In the genomic region with DNA sequence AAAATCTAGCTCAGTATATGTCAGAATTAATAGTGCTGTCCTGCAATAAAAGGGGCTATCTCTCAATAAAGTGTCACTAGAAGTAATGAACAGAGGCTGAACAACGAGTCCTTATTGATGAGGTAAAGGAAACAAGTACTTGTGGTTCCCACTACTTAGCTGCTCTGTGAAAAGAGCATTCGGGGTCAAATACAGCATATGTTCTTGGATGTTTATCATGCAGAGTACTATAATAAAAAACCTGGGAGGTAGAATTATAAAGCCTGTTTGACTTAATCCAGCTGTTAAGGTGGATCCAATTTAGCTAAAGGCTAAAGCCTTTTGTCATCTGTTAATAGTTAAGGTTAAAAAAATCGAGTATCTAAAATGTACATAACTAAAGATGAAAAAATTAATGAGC, we compare ENCODE assay signal across 12 cellular contexts.
"Had no signal": no experiment of that assay in that cellular context is flagged by ENCODE, and none has a peak within 500 bp of the region (broad histone marks: within the 10 kb centered on the region; RNA-seq: fewer than 3 reads in every experiment).

No MANE protein-coding gene starts in this region.

- DNase-seq: activated B cell treated with CpG ODN at 0.5 μM for 24 hours; activated CD4-positive, alpha-beta T cell treated with anti-CD3 and anti-CD28 coated beads for 36 hours; activated CD4-positive, alpha-beta T cell treated with anti-CD3 and anti-CD28 coated beads, Interleukin-2, amount 50 U/mL, for 4 hours; activated effector memory CD4-positive, alpha-beta T cell treated with anti-CD3 and anti-CD28 coated beads, Interleukin-2, amount 50 U/mL, for 16 hours; aorta; foreskin keratinocyte; naive thymus-derived CD4-positive, alpha-beta T cell; retina; stimulated activated naive CD8-positive, alpha-beta T cell treated with anti-CD3 and anti-CD28 coated beads, Interleukin-15, amount 100 ng/mL, for 72 hours; T-helper 1 cell; T-helper 9 cell; tibial artery had no signal

- H3K27ac ChIP-seq: foreskin keratinocyte, tibial artery had no signal
